In the genomic region with DNA sequence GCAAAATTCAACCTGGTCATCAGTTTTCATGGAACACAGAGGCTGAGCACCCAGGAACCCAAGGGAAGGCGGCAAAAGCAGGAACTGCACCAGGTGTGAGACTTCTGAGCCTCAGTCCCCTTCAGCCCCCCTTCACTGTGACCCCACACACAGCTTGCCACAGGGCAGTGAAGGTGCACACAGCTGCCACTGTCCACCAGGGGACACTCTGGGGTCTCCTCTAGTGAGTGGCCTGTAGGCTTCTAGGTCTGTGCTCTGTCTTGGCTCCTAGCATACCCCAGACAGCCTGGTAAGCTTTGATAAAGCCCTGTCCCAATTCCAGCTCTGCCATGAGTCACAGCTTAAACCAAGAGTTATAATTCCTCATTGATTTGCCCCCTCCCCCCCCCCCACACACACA, we compare ENCODE assay signal across 14 cellular contexts. TPM values are rescaled to one million over a fixed set of nuclear protein-coding genes. Genes with fewer than 3 reads are reported as not detected.
DNase-seq lines count a peak whose midpoint lies in the region; ATAC-seq and TF ChIP-seq lines count a peak whose summit lies in the region.
"Had no signal": no experiment of that assay in that cellular context is flagged by ENCODE, and none has a peak within 500 bp of the region (broad histone marks: within the 10 kb centered on the region; RNA-seq: fewer than 3 reads in every experiment).

No MANE protein-coding gene starts in this region.

- no peak overlapping the region for H3K23ac ChIP-seq in mesenchymal stem cell (ENCODE audit: low read length in 2 of 2)

- H4K91ac ChIP-seq in mesenchymal stem cell (ENCODE audit: low read length): no peak overlapping the region

- H3K9ac ChIP-seq in endodermal cell (ENCODE audit: extremely low read depth, low read length, poor library complexity, severe bottlenecking) (no peak overlapping the region), mesenchymal stem cell (ENCODE audit: low read length) (no peak overlapping the region)

- peaks cover 4% of the 10 kb centered on the region for H3K36me3 Mint-ChIP-seq in Calu3 (ENCODE audit: insufficient read depth, unreplicated experiment)
- H3K36me3 Mint-ChIP-seq in endodermal cell (ENCODE audit: low read depth): no peaks in the 10 kb centered on the region
- H3K36me3 Mint-ChIP-seq: activated naive CD8-positive, alpha-beta T cell had no signal

- 89 to 90% methylated on average over 1 of the region's 1 CpG for WGBS in endodermal cell (ENCODE audit: insufficient coverage in 1 of 2, insufficient read length in 1 of 2), 2 experiments
- WGBS in mesenchymal stem cell: 96% methylated on average over 1 of the region's 1 CpG
- 67 to 100% (median 82%) methylated on average over 1 of the region's 1 CpG for whole genome bisulfite sequencing in spleen, 5 donors

- H3K4me2 ChIP-seq in mesenchymal stem cell (ENCODE audit: low read length, poor library complexity, severe bottlenecking): no peak overlapping the region

- no peaks in the 10 kb centered on the region for H3K9me3 ChIP-seq in endodermal cell (ENCODE audit: control insufficient read depth, low read length)
- no peaks in the 10 kb centered on the region for H3K9me3 ChIP-seq in mesenchymal stem cell (ENCODE audit: control insufficient read depth, low read length)
- no peaks in the 10 kb centered on the region for H3K9me3 ChIP-seq in spleen
- H3K9me3 ChIP-seq: neutrophil had no signal

- no peak overlapping the region for H2AK5ac ChIP-seq in mesenchymal stem cell (ENCODE audit: low read length, severe bottlenecking)

- H2BK5ac ChIP-seq in mesenchymal stem cell (ENCODE audit: low read depth, low read length, poor library complexity, severe bottlenecking): no peak overlapping the region

- H3K27ac Mint-ChIP-seq in Calu3 (ENCODE audit: unreplicated experiment) (no peak overlapping the region), endodermal cell (no peak overlapping the region)
- H3K27ac Mint-ChIP-seq: activated naive CD8-positive, alpha-beta T cell had no signal

- no peak overlapping the region for H3K27ac ChIP-seq in endodermal cell (ENCODE audit: low read depth, low read length)
- no peak overlapping the region for H3K27ac ChIP-seq in mesenchymal stem cell (ENCODE audit: low read length, poor library complexity, severe bottlenecking)
- no peak overlapping the region for H3K27ac ChIP-seq in spleen
- H3K27ac ChIP-seq: neutrophil had no signal

- no peak overlapping the region for H3K18ac ChIP-seq in mesenchymal stem cell (ENCODE audit: low read depth in 1 of 2, low read length in 2 of 2)

- H3K4ac ChIP-seq in mesenchymal stem cell (ENCODE audit: low read depth in 1 of 2, low read length in 2 of 2): no peak overlapping the region

- no peak overlapping the region for H3K4me3 Mint-ChIP-seq in Calu3 (ENCODE audit: low read depth, unreplicated experiment)
- H3K4me3 Mint-ChIP-seq in endodermal cell: no peak overlapping the region
- H3K4me3 Mint-ChIP-seq: activated naive CD8-positive, alpha-beta T cell had no signal

- peak overlapping the region; percentile 27 for H2BK120ac ChIP-seq in mesenchymal stem cell (ENCODE audit: low read depth, low read length)

- H3K9me3 Mint-ChIP-seq in Calu3 (ENCODE audit: low read depth, unreplicated experiment) (no peaks in the 10 kb centered on the region), endodermal cell (no peaks in the 10 kb centered on the region)

- intact Hi-C loops in Calu3 (cut with micrococcal nuclease; ENCODE audit: unreplicated experiment): loop anchor here (10.0 kb wide), 1 partner anchor 59 kb away; the partner anchor contains the start of genes ABCB8 and ATG9B
- intact Hi-C loops in spleen (cut with DNase I; ENCODE audit: low total_unique reads): no loop called here

- H3K27me3 Mint-ChIP-seq in Calu3 (ENCODE audit: unreplicated experiment): peaks cover 89% of the 10 kb centered on the region
- peaks cover 44% of the 10 kb centered on the region for H3K27me3 Mint-ChIP-seq in endodermal cell (ENCODE audit: insufficient read depth)
- H3K27me3 Mint-ChIP-seq: activated naive CD8-positive, alpha-beta T cell had no signal

- H2BK12ac ChIP-seq in mesenchymal stem cell (ENCODE audit: low read length in 2 of 2): no peak overlapping the region

- no peaks in the 10 kb centered on the region for H3K36me3 ChIP-seq in endodermal cell (ENCODE audit: control insufficient read depth, insufficient read depth, low read length)
- no peaks in the 10 kb centered on the region for H3K36me3 ChIP-seq in mesenchymal stem cell (ENCODE audit: control insufficient read depth in 1 of 2, insufficient read depth in 2 of 2, low read depth in 1 of 2, low read length in 2 of 2)
- H3K36me3 ChIP-seq in spleen: no peaks in the 10 kb centered on the region
- H3K36me3 ChIP-seq: neutrophil had no signal

- peak; percentile 30 for DNase-seq in Calu3
- DNase-seq in NB4 (ENCODE audit: low read depth): peak; percentile 47
- DNase-seq in endodermal cell: peak; percentile 82
- peak; percentile 22 for DNase-seq in mesenchymal stem cell
- no peak for DNase-seq in spleen
- DNase-seq in D341Med (ENCODE audit: low spot score): no peak
- DNase-seq: effector CD8-positive, alpha-beta T cell; NCI-H2171 treated with DMSO at 0.1 percent for 48 hours; stimulated activated CD4-positive, alpha-beta T cell treated with anti-CD3 and anti-CD28 coated beads, Interleukin-2, amount 100 ng/mL, for 48 hours had no signal

- H3K79me1 ChIP-seq in mesenchymal stem cell (replicated peaks; ENCODE audit: low read length, poor library complexity, severe bottlenecking): no peaks in the 10 kb centered on the region

- TF ChIP-seq CTCF in Calu3 (IDR thresholded peaks at IDR 0.05; ENCODE audit: unreplicated experiment) (peak; percentile 29), NB4 (IDR thresholded peaks at IDR 0.05; ENCODE audit: low read depth, low read length) (peak; percentile 42), endodermal cell (conservative IDR thresholded peaks at IDR 0.05) (peak; percentile 76), spleen (IDR thresholded peaks at IDR 0.05 in 8 of 11, conservative IDR thresholded peaks at IDR 0.05 in 3 of 11) (peak in 2 of 11 experiments; percentile 6 to 7)

- CTCF ChIA-PET in Calu3 (lab: Charles Lee): no interaction called here

- no peak overlapping the region for H2BK15ac ChIP-seq in mesenchymal stem cell (ENCODE audit: low read depth, poor library complexity, severe bottlenecking)

- H3K4me3 ChIP-seq in NB4 (ENCODE audit: low read depth, low read length): no peak overlapping the region
- H3K4me3 ChIP-seq in endodermal cell (ENCODE audit: low read length): no peak overlapping the region
- no peak overlapping the region for H3K4me3 ChIP-seq in mesenchymal stem cell (ENCODE audit: insufficient read depth in 1 of 2, low read depth in 1 of 2, low read length in 2 of 2)
- no peak overlapping the region for H3K4me3 ChIP-seq in spleen

- H3K14ac ChIP-seq in mesenchymal stem cell (ENCODE audit: low read length in 2 of 2): no peak overlapping the region

- no peaks in the 10 kb centered on the region for H3K4me1 Mint-ChIP-seq in Calu3 (ENCODE audit: low read depth, unreplicated experiment)
- peaks cover 13% of the 10 kb centered on the region for H3K4me1 Mint-ChIP-seq in endodermal cell

- H3K27me3 ChIP-seq in endodermal cell (ENCODE audit: control insufficient read depth, insufficient read depth, low read length, poor library complexity, severe bottlenecking): peaks cover 4% of the 10 kb centered on the region
- H3K27me3 ChIP-seq in mesenchymal stem cell (ENCODE audit: control insufficient read depth in 1 of 2, insufficient read depth in 1 of 2, low read length in 2 of 2): peaks cover 59 to 92% of the 10 kb centered on the region in 2 experiments
- H3K27me3 ChIP-seq in spleen (replicated peaks in 1 of 7): peaks cover 0 to 54% (median 0%) of the 10 kb centered on the region in 7 donors

- no peak overlapping the region for H2AFZ ChIP-seq in mesenchymal stem cell (ENCODE audit: low read depth, low read length)

- no peak overlapping the region for H4K8ac ChIP-seq in mesenchymal stem cell (ENCODE audit: low read length)

- no TSS peak for BruUV-seq in Calu3 (replicated peaks; lab: Mats Ljungman, UMichigan)

- no peak for TF ChIP-seq POLR2A in NB4 (IDR thresholded peaks at IDR 0.05; ENCODE audit: extremely low read depth, insufficient read length)
- no peak for TF ChIP-seq POLR2A in spleen (IDR thresholded peaks at IDR 0.05)

- no peak for ATAC-seq in HG03196 (IDR thresholded peaks at IDR 0.05; ENCODE audit: unreplicated experiment)
- ATAC-seq in HG03439 (IDR thresholded peaks at IDR 0.05; ENCODE audit: unreplicated experiment): no peak

- H3K4me1 ChIP-seq in endodermal cell (ENCODE audit: control insufficient read depth, insufficient read depth, low read length) (peaks cover 3% of the 10 kb centered on the region), mesenchymal stem cell (ENCODE audit: control insufficient read depth, insufficient read depth, low read depth, low read length) (peaks cover 16% of the 10 kb centered on the region), spleen (peaks cover 0 to 53% (median 16%) of the 10 kb centered on the region in 6 donors)

RNA-seq across cellular contexts. Expression of gene KCNH2, which starts 12.1 kb away (rescaled TPM):
- total RNA-seq in Calu3 (2022): 0.45 and 0.66 TPM in 2 replicates
- 1 to 10 TPM; 1.1 to 1.9 TPM for total RNA-seq in endodermal cell
- 19.3 TPM for polyA plus RNA-seq in endodermal cell (2013, experiment 1 of 2)
- 17.8 TPM for polyA plus RNA-seq in endodermal cell (2013, experiment 2 of 2)
- polyA plus RNA-seq in mesenchymal stem cell (2013, experiment 1 of 2): 0.87 TPM
- 0.92 TPM for polyA plus RNA-seq in mesenchymal stem cell (2013, experiment 2 of 2)
- total RNA-seq in spleen: 1 to 10 TPM; 1.6 to 5.1 (median 2.8) TPM
- 1 to 10 TPM in 2 of 3 donors, under 1 TPM in 1; 0.67 to 2.5 (median 1.3) TPM for polyA plus RNA-seq in spleen

RNA-seq across cellular contexts. Expression of gene NOS3, which starts 24.8 kb away (rescaled TPM):
- 0.71 and 1.1 TPM in 2 replicates for total RNA-seq in Calu3 (2022)
- 1 to 10 TPM; 2.3 to 9.1 TPM for total RNA-seq in endodermal cell
- polyA plus RNA-seq in endodermal cell (2013, experiment 1 of 2): 4.0 TPM
- 4.1 TPM for polyA plus RNA-seq in endodermal cell (2013, experiment 2 of 2)
- 4.7 TPM for polyA plus RNA-seq in mesenchymal stem cell (2013, experiment 1 of 2)
- polyA plus RNA-seq in mesenchymal stem cell (2013, experiment 2 of 2): 3.5 TPM
- total RNA-seq in spleen: 100 to 1,000 TPM; 106 to 455 (median 187) TPM
- polyA plus RNA-seq in spleen: 10 to 100 TPM; 11.9 to 81.1 (median 28.4) TPM

RNA-seq across cellular contexts. Expression of gene ATG9B, which starts 58.3 kb away (rescaled TPM):
- total RNA-seq in Calu3 (2022): 7.9 and 17.7 TPM in 2 replicates
- total RNA-seq in endodermal cell: 1 to 10 TPM; 2.0 to 3.0 TPM
- polyA plus RNA-seq in endodermal cell (2013, experiment 1 of 2): 4.3 TPM
- 4.0 TPM for polyA plus RNA-seq in endodermal cell (2013, experiment 2 of 2)
- polyA plus RNA-seq in mesenchymal stem cell (2013, experiment 1 of 2): 0.28 TPM
- 0.71 TPM for polyA plus RNA-seq in mesenchymal stem cell (2013, experiment 2 of 2)
- 1 to 10 TPM in 6 of 7 donors, under 1 TPM in 1; 0.66 to 3.8 (median 2.8) TPM for total RNA-seq in spleen
- polyA plus RNA-seq in spleen: 1 to 10 TPM; 1.8 to 3.7 (median 1.9) TPM
- total RNA-seq: subcutaneous adipose tissue had no signal

Comparison
In these comparisons a context has a peak if more than half of its experiments do, and no peak if none do; other contexts are left out.
1. DNase-seq: peak in Calu3 (single experiment), NB4 (single experiment), endodermal cell (single experiment) and mesenchymal stem cell (single experiment); none in spleen (single experiment) and D341Med (single experiment).
2. RNA of gene NOS3, which starts 24.8 kb away (total RNA-seq): 106 to 455 TPM in spleen; 2.3 to 9.1 TPM in endodermal cell and 0.71 to 1.1 TPM in Calu3; every median in the first group is over 10 times any median in the second.